Comparison of ENCODE assay signal across 9 cellular contexts in the genomic region with DNA sequence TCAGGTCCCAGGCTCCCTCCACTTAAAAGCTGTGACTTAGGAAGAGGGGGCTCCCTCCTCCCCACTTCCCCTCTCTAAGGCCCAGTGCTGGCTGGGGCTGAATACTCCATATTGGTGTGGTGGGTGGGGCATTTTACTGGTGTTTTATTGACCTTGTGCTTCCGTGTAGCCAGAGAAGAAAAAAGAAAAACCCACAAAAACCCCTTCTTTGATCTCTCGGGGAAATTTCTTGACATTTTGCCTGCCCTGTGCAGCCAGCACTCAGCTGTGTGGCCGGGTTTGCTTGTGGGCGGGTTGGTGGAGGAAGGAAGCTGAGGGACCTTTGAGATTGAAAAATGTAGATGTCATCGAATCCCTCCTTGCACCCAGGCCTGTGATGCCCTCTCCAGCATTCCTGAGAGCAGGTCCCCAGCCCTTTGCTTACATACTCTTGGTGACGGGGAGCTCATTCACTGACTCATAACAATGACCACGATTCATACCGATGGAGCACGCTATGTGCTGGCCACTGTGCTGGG. TPM values are rescaled to one million over a fixed set of nuclear protein-coding genes. Genes with fewer than 3 reads are reported as not detected.
DNase-seq lines count a peak whose midpoint lies in the region; ATAC-seq, FAIRE-seq and TF ChIP-seq lines count a peak whose summit lies in the region.
"Had no signal": no experiment of that assay in that cellular context is flagged by ENCODE, and none has a peak within 500 bp of the region (broad histone marks: within the 10 kb centered on the region; RNA-seq: fewer than 3 reads in every experiment).

No MANE protein-coding gene starts in this region.

- POLR2A ChIA-PET in GM12878 (lab: Charles Lee) = interaction anchor here (0.7 to 2.5 kb wide), 11 partner anchors 9 to 85 kb away, joined by 3 to 21 read pairs (median 4); partner anchors contain the start of gene MIIP

- H3K9ac ChIP-seq in GM12878 (ENCODE audit: control insufficient read depth, insufficient read depth, low read length) = peak overlapping the region; percentile 39; the same call in 1 of the 2 replicates
- H3K9ac ChIP-seq in MM.1S (ENCODE audit: low read length) = no peak overlapping the region

- no peaks in the 10 kb centered on the region for H3K9me2 ChIP-seq in MM.1S (replicated peaks; ENCODE audit: insufficient read depth, low read length)

- RAD21 ChIA-PET in GM12878 (lab: Charles Lee; ENCODE audit: unreplicated experiment) = interaction anchor here (0.6 to 2.3 kb wide), 13 partner anchors 9 to 88 kb away, joined by 3 to 25 read pairs (median 7); partner anchors contain the start of gene MIIP

- TF ChIP-seq RAD21 in GM12878 (IDR thresholded peaks at IDR 0.05; ENCODE audit: insufficient read depth, low read depth, low read length) = no peak

- H3K79me2 ChIP-seq in GM12878 (ENCODE audit: control insufficient read depth, insufficient read depth, low read length) = peaks cover 77% of the 10 kb centered on the region
- H3K79me2 ChIP-seq in MM.1S (ENCODE audit: low read length) = no peaks in the 10 kb centered on the region

- H4K20me1 ChIP-seq in GM12878 (ENCODE audit: control insufficient read depth, insufficient read depth) = no peaks in the 10 kb centered on the region
- H4K20me1 ChIP-seq in MM.1S (ENCODE audit: insufficient read depth, low read length) = no peaks in the 10 kb centered on the region

- H3K27ac ChIP-seq in GM12878 (ENCODE audit: control insufficient read depth, insufficient read depth) = peak overlapping the region; percentile 67
- H3K27ac ChIP-seq in left ventricle myocardium inferior (replicated peaks) = no peak overlapping the region
- H3K27ac ChIP-seq in MM.1S (ENCODE audit: low read length) = no peak overlapping the region

- CTCF ChIA-PET in GM12878 (lab: Yijun Ruan, JAX) = interaction anchor here (1.3 to 2.8 kb wide), 6 partner anchors 9 to 75 kb away, joined by 3 to 22 read pairs (median 8); no protein-coding TSS in a partner anchor

- FAIRE-seq in GM12878 (lab: Jason Lieb, UNC) = no peak
- FAIRE-seq: astrocyte had no signal

- peak; percentile 10 to 56; a peak in 1 of 4 replicates for TF ChIP-seq EP300 in GM12878 (IDR thresholded peaks at IDR 0.05; ENCODE audit: borderline replicate concordance in 1 of 2, control insufficient read depth in 1 of 2, low read depth in 2 of 2, low read length in 2 of 2)

- H3K4me3 ChIP-seq in GM12878 (no peak overlapping the region), left ventricle myocardium inferior (no peak overlapping the region), MM.1S (ENCODE audit: low read length) (no peak overlapping the region)

- DNase-seq in stimulated activated CD4-positive, alpha-beta T cell treated with anti-CD3 and anti-CD28 coated beads, Interleukin-15, amount 100 ng/mL, for 24 hours = peak; percentile 70
- DNase-seq in stimulated activated CD4-positive, alpha-beta T cell treated with anti-CD3 and anti-CD28 coated beads, Interleukin-2, amount 100 ng/mL, for 48 hours = no peak
- DNase-seq in T-helper 2 cell (peak in 3 of 5 experiments; percentile 18 to 79 (median 58)), GM12878 (ENCODE audit: low read depth, low spot score) (peak; percentile 76), NCI-H2227 (lab: John Stamatoyannopoulos, UW; ENCODE audit: unreplicated experiment) (no peak), left ventricle myocardium inferior (no peak), cerebellar nuclear complex (lab: John Stamatoyannopoulos, UW) (no peak), MM.1S (no peak)

- no peaks in the 10 kb centered on the region for H3F3A ChIP-seq in MM.1S (ENCODE audit: insufficient read depth, low read length)

- TF ChIP-seq CTCF in GM12878 (IDR thresholded peaks at IDR 0.05 in 2 of 3, conservative IDR thresholded peaks at IDR 0.05 in 1 of 3; ENCODE audit: control insufficient read depth in 2 of 3, extremely low read depth in 1 of 3, insufficient read depth in 1 of 3, low read depth in 3 of 3, low read length in 3 of 3) = no peak
- TF ChIP-seq CTCF in left ventricle myocardium inferior (IDR thresholded peaks at IDR 0.05; ENCODE audit: borderline replicate concordance) = no peak
- TF ChIP-seq CTCF in MM.1S (IDR thresholded peaks at IDR 0.05; ENCODE audit: low read length) = no peak

- H2AFZ ChIP-seq in GM12878 (ENCODE audit: control insufficient read depth, low read depth, low read length) (peak overlapping the region; percentile 36; the same call in 1 of the 2 replicates), MM.1S (ENCODE audit: low read length) (no peak overlapping the region)

- H3K27me3 ChIP-seq in GM12878 (replicated peaks in 1 of 2; ENCODE audit: control insufficient read depth in 2 of 2, insufficient read depth in 2 of 2, low read length in 1 of 2) (no peaks in the 10 kb centered on the region), left ventricle myocardium inferior (ENCODE audit: low read depth) (no peaks in the 10 kb centered on the region), MM.1S (replicated peaks; ENCODE audit: insufficient read depth, low read length) (no peaks in the 10 kb centered on the region)

- no TSS peak for BruUV-seq in GM12878 (replicated peaks; lab: Mats Ljungman, UMichigan)

- ATAC-seq in GM12878 = peak; percentile 91

- WGBS in GM12878 (ENCODE audit: insufficient coverage, insufficient replicate concordance, low lambda C conversion rate, missing lambda C conversion rate) = under 1% methylated on average over 9 of the region's 9 CpGs

- no peak for TF ChIP-seq POLR2A in GM12878 (IDR thresholded peaks at IDR 0.05; ENCODE audit: low read depth, low read length)

- SMC1A ChIA-PET in GM12878 (lab: Charles Lee; ENCODE audit: uncharacterized antibody, unreplicated experiment) = interaction anchor here (0.6 to 2.5 kb wide), 12 partner anchors 9 to 83 kb away, joined by 3 to 13 read pairs (median 4); partner anchors contain the start of gene MIIP

- H3K4me1 ChIP-seq in GM12878 (ENCODE audit: control insufficient read depth, insufficient read depth, low read length) (peaks cover 22% of the 10 kb centered on the region), left ventricle myocardium inferior (no peaks in the 10 kb centered on the region), MM.1S (ENCODE audit: low read length) (no peaks in the 10 kb centered on the region)

- peaks cover 21 to 35% of the 10 kb centered on the region in 2 experiments for H3K36me3 ChIP-seq in GM12878 (ENCODE audit: control insufficient read depth in 2 of 2, insufficient read depth in 2 of 2, low read length in 1 of 2)
- no peaks in the 10 kb centered on the region for H3K36me3 ChIP-seq in left ventricle myocardium inferior
- H3K36me3 ChIP-seq in MM.1S (replicated peaks; ENCODE audit: insufficient read depth, low read length) = no peaks in the 10 kb centered on the region

- intact Hi-C loops in GM12878 (cut with micrococcal nuclease; ENCODE audit: unreplicated experiment) (no loop called here), left ventricle myocardium inferior (cut with micrococcal nuclease) (no loop called here)

- in situ Hi-C loops in GM12878 (cut with MboI) = no loop called here

- peak overlapping the region; percentile 70 for H3K4me2 ChIP-seq in GM12878 (ENCODE audit: control insufficient read depth, insufficient read depth)
- no peak overlapping the region for H3K4me2 ChIP-seq in MM.1S (ENCODE audit: low read depth, low read length)

- H3K9me3 ChIP-seq in GM12878 (replicated peaks; ENCODE audit: control insufficient read depth, insufficient read depth, low read length) (peaks cover 4% of the 10 kb centered on the region; the same call in 2 of the 3 replicates), left ventricle myocardium inferior (replicated peaks) (peaks cover 13% of the 10 kb centered on the region), MM.1S (replicated peaks; ENCODE audit: insufficient read depth, low read length) (no peaks in the 10 kb centered on the region)

TF ChIP-seq in GM12878, 131 proteins besides CTCF, POLR2A, EP300 and RAD21 (continues in another document):
- TF ChIP-seq CEBPB (IDR thresholded peaks at IDR 0.05; ENCODE audit: borderline replicate concordance in 1 of 2, low read depth in 2 of 2, low read length in 2 of 2) = no peak

RNA-seq across cellular contexts. Expression of gene TNFRSF8, which starts 24.8 kb away (rescaled TPM):
- total RNA-seq in GM12878 (2013; cell fraction: nucleolus; rRNA removed) = 152 and 169 TPM in 2 replicates
- 59.6 and 71.1 TPM in 2 replicates for total RNA-seq in GM12878 (2014; rRNA removed)
- 32.8 and 40.6 TPM in 2 replicates for total RNA-seq in GM12878 (2014; rRNA removed; fragmentation: Illumina TruSeq; extraction: Trizol)
- 114 and 115 TPM in 2 replicates for total RNA-seq in GM12878 (2021)
- 15.7 TPM for polyA plus RNA-seq in GM12878 (2011; ENCODE audit: low read depth)
- polyA plus RNA-seq in GM12878 (2011; rRNA removed) = 18.2 and 40.5 TPM in 2 replicates
- polyA plus RNA-seq in GM12878 (2011; cell fraction: cytosol; rRNA removed) = 58.2 and 63.2 TPM in 2 replicates
- 60.0 and 69.8 TPM in 2 replicates for polyA plus RNA-seq in GM12878 (2011; cell fraction: nucleus; rRNA removed)
- 37.2 and 56.8 TPM in 2 replicates for polyA plus RNA-seq in GM12878 (2012)
- 12.4 and 49.6 TPM in 2 replicates for polyA plus RNA-seq in GM12878 (2014; fragmentation: Illumina TruSeq; extraction: Trizol)
- 10 to 100 TPM in 1 of 2 experiments, 1 to 10 TPM in 1; 9.8 to 32.0 TPM for polyA plus RNA-seq in GM12878 (2014; fragmentation: Nextera tagmentation; extraction: Ambion mirVana)
- 68.0 and 85.0 TPM in 2 replicates for polyA plus RNA-seq in GM12878 (2014; rRNA removed)
- 10 to 100 TPM; 69.7 to 71.9 TPM for polyA plus RNA-seq in GM12878 (2016; fragmentation: Nextera tagmentation; extraction: Ambion mirVana)
- 33.1 and 63.8 TPM in 2 replicates for polyA minus RNA-seq in GM12878 (2011; rRNA and poly(A)+ RNA removed)
- 32.3 and 32.7 TPM in 2 replicates for polyA minus RNA-seq in GM12878 (2011; cell fraction: cytosol; rRNA and poly(A)+ RNA removed)
- 25.4 and 41.4 TPM in 2 replicates for polyA minus RNA-seq in GM12878 (2011; cell fraction: nucleus; rRNA and poly(A)+ RNA removed)
- total RNA-seq in left ventricle myocardium inferior = 0.82 TPM

Comparison
In these comparisons a context has a peak if more than half of its experiments do, and no peak if none do; other contexts are left out.
1. DNase-seq: peak in stimulated activated CD4-positive, alpha-beta T cell treated with anti-CD3 and anti-CD28 coated beads, Interleukin-15, amount 100 ng/mL, for 24 hours (single experiment), T-helper 2 cell (3 of 5) and GM12878 (single experiment); none in stimulated activated CD4-positive, alpha-beta T cell treated with anti-CD3 and anti-CD28 coated beads, Interleukin-2, amount 100 ng/mL, for 48 hours (0 of 2), NCI-H2227 (single experiment), left ventricle myocardium inferior (single experiment), cerebellar nuclear complex (0 of 2) and MM.1S (single experiment).
2. RNA of gene TNFRSF8, which starts 24.8 kb away (total RNA-seq): 32.8 to 169 TPM in GM12878; 0.82 TPM in left ventricle myocardium inferior (single experiment); every median in the first group is over 10 times any median in the second.